Comparison of ENCODE assay signal across 8 cellular contexts in genomic region chr9:121156263-121156731, GRCh38. TPM values are rescaled to one million over a fixed set of nuclear protein-coding genes. Genes with fewer than 3 reads are reported as not detected.
DNase-seq lines count a peak whose midpoint lies in the region; ATAC-seq, FAIRE-seq and TF ChIP-seq lines count a peak whose summit lies in the region.

No MANE protein-coding gene starts in this region.

- H3K4me1 Mint-ChIP-seq in stimulated activated naive B cell treated with anti-CD40 and anti-IgM and Interleukin-4, amounts not matched to agents 10 μg/mL and 1 μg/mL and 100 μg/mL, for 72 hours = peaks cover 36 to 55% of the 10 kb centered on the region in 2 donors

- DNase-seq in GM12891 (ENCODE audit: insufficient read length, low spot score) (peak; percentile 22), brain microvascular endothelial cell (peak; percentile 71), C1 segment of cervical spinal cord (lab: John Stamatoyannopoulos, UW) (no peak), RKO (ENCODE audit: low spot score) (no peak), ureter (ENCODE audit: low spot score) (no peak)
- DNase-seq in stimulated activated naive B cell treated with anti-CD40 and anti-IgM and Interleukin-4, amounts not matched to agents 10 μg/mL and 1 μg/mL and 100 μg/mL, for 72 hours = peak; percentile 28

- H3K4me3 Mint-ChIP-seq in stimulated activated naive B cell treated with anti-CD40 and anti-IgM and Interleukin-4, amounts not matched to agents 10 μg/mL and 1 μg/mL and 100 μg/mL, for 72 hours = peak overlapping the region; percentile 52 to 67

- no peak for TF ChIP-seq POLR2A in GM12891 (IDR thresholded peaks at IDR 0.05; ENCODE audit: low read depth, low read length)

- no peak overlapping the region for H3K4me3 ChIP-seq in HUES48 (ENCODE audit: low read depth, low read length)
- H3K4me3 ChIP-seq in brain microvascular endothelial cell (ENCODE audit: low read depth, low read length) = no peak overlapping the region

- TF ChIP-seq CTCF in brain microvascular endothelial cell (IDR thresholded peaks at IDR 0.05; ENCODE audit: low read depth, low read length, missing control alignments) = no peak

- no peaks in the 10 kb centered on the region for H3K27me3 Mint-ChIP-seq in stimulated activated naive B cell treated with anti-CD40 and anti-IgM and Interleukin-4, amounts not matched to agents 10 μg/mL and 1 μg/mL and 100 μg/mL, for 72 hours

- H3K27me3 ChIP-seq in HUES48 (ENCODE audit: control insufficient read depth, insufficient read depth, low read length) (no peaks in the 10 kb centered on the region), brain microvascular endothelial cell (replicated peaks) (no peaks in the 10 kb centered on the region)

- in situ Hi-C loops in brain microvascular endothelial cell (cut with HindIII; ENCODE audit: low pct_ligation_motif_present, low sequenced_read_pairs) = no loop called here

- H3K4me1 ChIP-seq in HUES48 (ENCODE audit: control insufficient read depth, insufficient read depth, low read length) = no peaks in the 10 kb centered on the region

- ATAC-seq in GM21576 (IDR thresholded peaks at IDR 0.05; ENCODE audit: unreplicated experiment) = peak; percentile 83
- ATAC-seq in stimulated activated naive B cell treated with anti-CD40 and anti-IgM and Interleukin-4, amounts not matched to agents 10 μg/mL and 1 μg/mL and 100 μg/mL, for 72 hours (replicated peaks) = peak; percentile 93 to 96

- FAIRE-seq in GM12891 (lab: Jason Lieb, UNC) = peak; percentile 77

- no peaks in the 10 kb centered on the region for H3K9me3 ChIP-seq in HUES48 (ENCODE audit: control insufficient read depth, insufficient read depth, low read length)

- H3K36me3 Mint-ChIP-seq in stimulated activated naive B cell treated with anti-CD40 and anti-IgM and Interleukin-4, amounts not matched to agents 10 μg/mL and 1 μg/mL and 100 μg/mL, for 72 hours = peaks cover 39 to 58% of the 10 kb centered on the region in 2 donors

- H3K27ac ChIP-seq in HUES48 (ENCODE audit: low read depth, low read length) (peak overlapping the region; percentile 7), brain microvascular endothelial cell (no peak overlapping the region)

- no peaks in the 10 kb centered on the region for H3K9me3 Mint-ChIP-seq in stimulated activated naive B cell treated with anti-CD40 and anti-IgM and Interleukin-4, amounts not matched to agents 10 μg/mL and 1 μg/mL and 100 μg/mL, for 72 hours

- no peak overlapping the region for H3K9ac ChIP-seq in HUES48 (ENCODE audit: low read depth, low read length)

- peaks cover 6% of the 10 kb centered on the region for H3K36me3 ChIP-seq in HUES48 (ENCODE audit: control insufficient read depth, insufficient read depth, low read length)
- no peaks in the 10 kb centered on the region for H3K36me3 ChIP-seq in brain microvascular endothelial cell (replicated peaks)

- H3K27ac Mint-ChIP-seq in stimulated activated naive B cell treated with anti-CD40 and anti-IgM and Interleukin-4, amounts not matched to agents 10 μg/mL and 1 μg/mL and 100 μg/mL, for 72 hours = peak overlapping the region; percentile 81

TF ChIP-seq in GM12891, 5 proteins besides CTCF, POLR2A, EP300 and RAD21:
- TF ChIP-seq SPI1 (IDR thresholded peaks at IDR 0.05; ENCODE audit: low read depth, low read length) (no peak), PAX5 (IDR thresholded peaks at IDR 0.05; ENCODE audit: insufficient read depth, low read length, severe bottlenecking) (no peak), POU2F2 (IDR thresholded peaks at IDR 0.05; ENCODE audit: low read depth, low read length) (no peak), TAF1 (IDR thresholded peaks at IDR 0.05; ENCODE audit: low read depth, low read length) (no peak), POLR2AphosphoS5 (IDR thresholded peaks at IDR 0.05; ENCODE audit: low read depth, low read length) (no peak)
TF ChIP-seq in GM12891: peak in this region for 0.

RNA-seq across cellular contexts. Expression of gene RAB14, which starts 45.4 kb away (rescaled TPM):
- polyA plus RNA-seq in GM12891 (2012; ENCODE audit: low read depth, missing spikeins) = 16.6 TPM
- 115 TPM for total RNA-seq in ureter

Comparison
In these comparisons a context has a peak if more than half of its experiments do, and no peak if none do; other contexts are left out.
1. DNase-seq: peak in GM12891 (single experiment), brain microvascular endothelial cell (single experiment) and stimulated activated naive B cell treated with anti-CD40 and anti-IgM and Interleukin-4, amounts not matched to agents 10 μg/mL and 1 μg/mL and 100 μg/mL, for 72 hours (single experiment); none in C1 segment of cervical spinal cord (0 of 14), RKO (single experiment) and ureter (single experiment).